1 cellular context compared by ENCODE assay signal in genomic region chr9:127530206-127530941, GRCh38.
TF ChIP-seq lines count a peak whose summit lies in the region.

No MANE protein-coding gene starts in this region.

TF ChIP-seq in WTC11, 78 proteins besides CTCF, POLR2A, EP300 and RAD21 (continued from another document):
- no peak for TF ChIP-seq ZNF425 (CRISPR knock-in tag; conservative IDR thresholded peaks at IDR 0.05)
